17 cellular contexts compared by ENCODE assay signal in the genomic region with DNA sequence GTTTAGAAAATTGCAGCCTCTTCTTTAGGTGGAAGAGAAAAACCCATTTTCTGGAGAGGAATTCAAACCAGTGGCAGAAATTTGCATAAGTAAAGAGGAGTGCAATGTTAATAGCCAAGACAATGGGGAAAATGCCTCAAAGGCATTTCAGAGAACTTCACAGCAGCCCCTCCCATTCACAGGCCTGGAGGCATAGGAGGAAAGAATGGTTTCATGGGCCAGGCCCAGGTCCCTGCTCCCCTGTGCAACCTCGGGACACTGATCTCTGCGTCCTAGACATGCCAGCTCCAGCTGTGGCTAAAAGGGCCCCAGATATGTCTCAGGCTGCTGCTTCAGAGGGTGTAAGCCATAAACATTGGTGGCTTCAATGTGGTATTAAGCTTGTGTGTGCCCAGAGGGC.
A peak's percentile ranks its signal among the peaks of the same experiment; 100 is the strongest.
DNase-seq lines count a peak whose midpoint lies in the region; ATAC-seq, FAIRE-seq and TF ChIP-seq lines count a peak whose summit lies in the region.
"Had no signal": no experiment of that assay in that cellular context is flagged by ENCODE, and none has a peak within 500 bp of the region (broad histone marks: within the 10 kb centered on the region; RNA-seq: fewer than 3 reads in every experiment).

No MANE protein-coding gene starts in this region.

- H3K4me3 ChIP-seq in A549 (no peak overlapping the region), GM23338 (no peak overlapping the region), K562 (no peak overlapping the region), neuronal stem cell (ENCODE audit: low read length in 2 of 2) (no peak overlapping the region), MG63 (no peak overlapping the region)
- H3K4me3 ChIP-seq: BLaER1 treated with 17β-estradiol and CSF1 and Interleukin-3, amounts not matched to agents 10 nM and 100 nM had no signal

- H3K27ac ChIP-seq in A549 (no peak overlapping the region), GM23338 (ENCODE audit: low read depth) (no peak overlapping the region), K562 (ENCODE audit: extremely low read depth, low read depth, low read length) (no peak overlapping the region), neuronal stem cell (replicated peaks; ENCODE audit: low read length) (no peak overlapping the region)
- H3K27ac ChIP-seq: BLaER1 treated with 17β-estradiol and CSF1 and Interleukin-3, amounts not matched to agents 10 nM and 100 nM had no signal

- CTCF ChIA-PET in A549 (lab: Yijun Ruan, JAX) (no interaction called here), K562 (lab: Yijun Ruan, JAX; ENCODE audit: low intra/inter-chr PET ratio) (no interaction called here)

- peaks cover 41% of the 10 kb centered on the region for H3K36me3 Mint-ChIP-seq in GM23338 (ENCODE audit: low read depth)
- peaks cover 7% of the 10 kb centered on the region for H3K36me3 Mint-ChIP-seq in stimulated activated memory B cell treated with anti-CD40 and anti-IgM and Interleukin-4, amounts not matched to agents 10 μg/mL and 1 μg/mL and 100 μg/mL, for 72 hours
- H3K36me3 Mint-ChIP-seq: CD8-positive, alpha-beta T cell had no signal

- no peak overlapping the region for H3K4me2 ChIP-seq in A549
- no peak overlapping the region for H3K4me2 ChIP-seq in GM23338
- no peak overlapping the region for H3K4me2 ChIP-seq in K562 (ENCODE audit: insufficient read depth, low read length)
- no peak overlapping the region for H3K4me2 ChIP-seq in neuronal stem cell (ENCODE audit: insufficient read depth, low read length, poor library complexity, severe bottlenecking)
- H3K4me2 ChIP-seq: BLaER1 treated with 17β-estradiol and CSF1 and Interleukin-3, amounts not matched to agents 10 nM and 100 nM had no signal

- H3K79me1 ChIP-seq in neuronal stem cell (ENCODE audit: low read depth, low read length): no peaks in the 10 kb centered on the region

- TF ChIP-seq CTCF in A549 (IDR thresholded peaks at IDR 0.05) (no peak), GM23338 (conservative IDR thresholded peaks at IDR 0.05; ENCODE audit: low read depth in 2 of 2) (no peak), K562 (IDR thresholded peaks at IDR 0.05 in 2 of 3, conservative IDR thresholded peaks at IDR 0.05 in 1 of 3; ENCODE audit: insufficient read depth in 2 of 3, low read depth in 1 of 3, low read length in 3 of 3) (no peak)

- no peak overlapping the region for H3K14ac ChIP-seq in neuronal stem cell (ENCODE audit: low read length)

- H3K4me3 Mint-ChIP-seq in GM23338: no peak overlapping the region
- H3K4me3 Mint-ChIP-seq in stimulated activated memory B cell treated with anti-CD40 and anti-IgM and Interleukin-4, amounts not matched to agents 10 μg/mL and 1 μg/mL and 100 μg/mL, for 72 hours: no peak overlapping the region
- H3K4me3 Mint-ChIP-seq: B cell; CD8-positive, alpha-beta T cell; H9 had no signal

- no peaks in the 10 kb centered on the region for H3K9me1 ChIP-seq in K562 (ENCODE audit: control insufficient read depth, insufficient read depth, low read length)

- no peak for ATAC-seq in A549
- ATAC-seq in GM23338: no peak
- no peak for ATAC-seq in K562
- no peak for ATAC-seq in GM21619 (IDR thresholded peaks at IDR 0.05; ENCODE audit: unreplicated experiment)
- ATAC-seq in stimulated activated memory B cell treated with anti-CD40 and anti-IgM and Interleukin-4, amounts not matched to agents 10 μg/mL and 1 μg/mL and 100 μg/mL, for 72 hours: no peak
- ATAC-seq: CD8-positive, alpha-beta T cell had no signal

- H3K4me1 ChIP-seq in A549 (no peaks in the 10 kb centered on the region), GM23338 (ENCODE audit: insufficient read depth) (no peaks in the 10 kb centered on the region), K562 (replicated peaks in 1 of 2; ENCODE audit: control insufficient read depth in 2 of 2, insufficient read depth in 2 of 2, low read length in 2 of 2) (no peaks in the 10 kb centered on the region), neuronal stem cell (ENCODE audit: control insufficient read depth in 2 of 2, insufficient read depth in 1 of 2, low read depth in 1 of 2, low read length in 2 of 2) (peaks cover 7 to 15% of the 10 kb centered on the region in 2 donors)
- H3K4me1 ChIP-seq: BLaER1 treated with 17β-estradiol and CSF1 and Interleukin-3, amounts not matched to agents 10 nM and 100 nM had no signal

- TF ChIP-seq EP300 in A549 (IDR thresholded peaks at IDR 0.05): no peak
- no peak for TF ChIP-seq EP300 in K562 (IDR thresholded peaks at IDR 0.05; ENCODE audit: low read length)

- H3K4me1 Mint-ChIP-seq in GM23338: no peaks in the 10 kb centered on the region
- no peaks in the 10 kb centered on the region for H3K4me1 Mint-ChIP-seq in stimulated activated memory B cell treated with anti-CD40 and anti-IgM and Interleukin-4, amounts not matched to agents 10 μg/mL and 1 μg/mL and 100 μg/mL, for 72 hours
- H3K4me1 Mint-ChIP-seq: B cell had no signal

- WGBS in A549 (ENCODE audit: missing lambda C conversion rate): no CpG with 5 or more reads among the region's 2 CpGs
- WGBS in K562 (ENCODE audit: insufficient coverage, low coverage, missing lambda C conversion rate): 0% methylated on average over 2 of the region's 2 CpGs
- no CpG with 5 or more reads among the region's 2 CpGs for WGBS in neuronal stem cell (ENCODE audit: extremely low coverage in 2 of 2, insufficient read length in 2 of 2, insufficient replicate concordance in 1 of 2), 2 donors

- H2BK120ac ChIP-seq in neuronal stem cell (ENCODE audit: low read depth, low read length): no peak overlapping the region

- peaks cover 7% of the 10 kb centered on the region; the same call in 1 of the 2 replicates for H3K9me2 ChIP-seq in GM23338 (ENCODE audit: insufficient read depth)

- no peak overlapping the region for H2BK12ac ChIP-seq in neuronal stem cell (ENCODE audit: low read length)

- in situ Hi-C loops in K562 (cut with MboI): no loop called here

- no peaks in the 10 kb centered on the region for H3K27me3 ChIP-seq in GM23338 (ENCODE audit: insufficient read depth)
- no peaks in the 10 kb centered on the region for H3K27me3 ChIP-seq in K562 (ENCODE audit: control insufficient read depth in 2 of 2, insufficient read depth in 2 of 2, low read length in 2 of 2)
- no peaks in the 10 kb centered on the region for H3K27me3 ChIP-seq in neuronal stem cell (ENCODE audit: control insufficient read depth in 3 of 3, insufficient read depth in 3 of 3, low read depth in 1 of 3, low read length in 3 of 3)
- no peaks in the 10 kb centered on the region for H3K27me3 ChIP-seq in MG63
- H3K27me3 ChIP-seq: BLaER1 treated with 17β-estradiol and CSF1 and Interleukin-3, amounts not matched to agents 10 nM and 100 nM had no signal

- no peak overlapping the region for H4K8ac ChIP-seq in neuronal stem cell (ENCODE audit: low read depth, low read length)

- H3K27me3 Mint-ChIP-seq in GM23338 (ENCODE audit: insufficient read depth, low read depth, poor library complexity): peaks cover 4% of the 10 kb centered on the region
- H3K27me3 Mint-ChIP-seq in stimulated activated memory B cell treated with anti-CD40 and anti-IgM and Interleukin-4, amounts not matched to agents 10 μg/mL and 1 μg/mL and 100 μg/mL, for 72 hours: no peaks in the 10 kb centered on the region
- H3K27me3 Mint-ChIP-seq: B cell had no signal

- H3K36me3 ChIP-seq in GM23338 (ENCODE audit: insufficient read depth) (peaks cover 10% of the 10 kb centered on the region), K562 (ENCODE audit: control insufficient read depth, insufficient read depth, low read length) (no peaks in the 10 kb centered on the region), neuronal stem cell (replicated peaks in 1 of 2; ENCODE audit: control insufficient read depth in 2 of 2, insufficient read depth in 2 of 2, low read length in 2 of 2) (no peaks in the 10 kb centered on the region), MG63 (no peaks in the 10 kb centered on the region)
- H3K36me3 ChIP-seq: BLaER1 treated with 17β-estradiol and CSF1 and Interleukin-3, amounts not matched to agents 10 nM and 100 nM had no signal

- H4K20me1 ChIP-seq in GM23338 (replicated peaks; ENCODE audit: insufficient read depth) (no peaks in the 10 kb centered on the region), K562 (replicated peaks; ENCODE audit: control insufficient read depth, insufficient read depth, low read length) (no peaks in the 10 kb centered on the region)
- H4K20me1 ChIP-seq: BLaER1 treated with 17β-estradiol and CSF1 and Interleukin-3, amounts not matched to agents 10 nM and 100 nM had no signal

- H3K79me2 ChIP-seq in GM23338 (replicated peaks; ENCODE audit: insufficient read depth): no peaks in the 10 kb centered on the region
- H3K79me2 ChIP-seq in K562 (ENCODE audit: control insufficient read depth, insufficient read depth, low read length): no peaks in the 10 kb centered on the region

- H3K9me3 ChIP-seq in A549 (no peaks in the 10 kb centered on the region), K562 (replicated peaks; ENCODE audit: control insufficient read depth, insufficient read depth, low read depth, low read length) (no peaks in the 10 kb centered on the region; the same call in 1 of the 2 replicates), neuronal stem cell (replicated peaks in 1 of 2; ENCODE audit: control insufficient read depth in 2 of 2, insufficient read depth in 1 of 2, low read depth in 1 of 2, low read length in 2 of 2) (peaks cover 5 to 41% of the 10 kb centered on the region in 2 donors), MG63 (no peaks in the 10 kb centered on the region)

- FAIRE-seq in A549 (lab: Jason Lieb, UNC) (no peak), K562 (lab: Jason Lieb, UNC) (no peak)
- FAIRE-seq: H1 had no signal

- H2BK5ac ChIP-seq in neuronal stem cell (ENCODE audit: low read length): no peak overlapping the region

- peaks cover 44% of the 10 kb centered on the region for H3K9me3 Mint-ChIP-seq in GM23338
- H3K9me3 Mint-ChIP-seq in stimulated activated memory B cell treated with anti-CD40 and anti-IgM and Interleukin-4, amounts not matched to agents 10 μg/mL and 1 μg/mL and 100 μg/mL, for 72 hours: peaks cover 14% of the 10 kb centered on the region

- no TSS peak for BruUV-seq in K562 (replicated peaks; lab: Mats Ljungman, UMichigan)

- TF ChIP-seq POLR2A in A549 (IDR thresholded peaks at IDR 0.05; ENCODE audit: low read length) (no peak), K562 (conservative IDR thresholded peaks at IDR 0.05) (no peak)

- H2AK5ac ChIP-seq in neuronal stem cell (ENCODE audit: low read depth, low read length): peak overlapping the region; percentile 1

- no peak for DNase-seq in A549 (ENCODE audit: low read depth in 1 of 2, low spot score in 1 of 2)
- DNase-seq in GM23338 (ENCODE audit: low spot score): peak; percentile 11
- DNase-seq in K562 (ENCODE audit: extremely low read depth in 1 of 4, low spot score in 3 of 4): peak in 1 of 4 experiments; percentile 5
- DNase-seq in neuronal stem cell (ENCODE audit: low spot score): no peak
- DNase-seq in MG63: no peak
- DNase-seq: 8988T; CD8-positive, alpha-beta T cell; DMS 273 treated with DMSO at 0.1 percent for 48 hours; DMS53; GF-D8; H9; KG1 had no signal

- POLR2A ChIA-PET in A549 (lab: Yijun Ruan, JAX): no interaction called here
- POLR2A ChIA-PET in K562 (lab: Yijun Ruan, JAX): no interaction called here

- H3K27ac Mint-ChIP-seq in GM23338: no peak overlapping the region
- no peak overlapping the region for H3K27ac Mint-ChIP-seq in stimulated activated memory B cell treated with anti-CD40 and anti-IgM and Interleukin-4, amounts not matched to agents 10 μg/mL and 1 μg/mL and 100 μg/mL, for 72 hours
- H3K27ac Mint-ChIP-seq: B cell; CD8-positive, alpha-beta T cell; H9 had no signal

- no peak overlapping the region for H4K91ac ChIP-seq in neuronal stem cell (ENCODE audit: low read depth, low read length, poor library complexity)

- intact Hi-C loops in K562 (cut with micrococcal nuclease): no loop called here

- no peak overlapping the region for H3K4ac ChIP-seq in neuronal stem cell (ENCODE audit: low read length)

- H3K9ac ChIP-seq in K562 (ENCODE audit: insufficient read depth in 1 of 2, low read depth in 2 of 2, low read length in 2 of 2): no peak overlapping the region
- H3K9ac ChIP-seq in neuronal stem cell (ENCODE audit: low read depth, low read length, poor library complexity): no peak overlapping the region
- H3K9ac ChIP-seq: BLaER1 treated with 17β-estradiol and CSF1 and Interleukin-3, amounts not matched to agents 10 nM and 100 nM had no signal

- no peak overlapping the region for H3K18ac ChIP-seq in neuronal stem cell (ENCODE audit: low read length)

- no peak overlapping the region for H3K23ac ChIP-seq in neuronal stem cell (ENCODE audit: low read depth, low read length, poor library complexity)

- H2AFZ ChIP-seq in GM23338 (no peak overlapping the region), K562 (ENCODE audit: low read depth, low read length) (no peak overlapping the region), neuronal stem cell (ENCODE audit: low read length) (no peak overlapping the region)

- TF ChIP-seq RAD21 in A549 (conservative IDR thresholded peaks at IDR 0.05 in 1 of 2, IDR thresholded peaks at IDR 0.05 in 1 of 2) (no peak), K562 (CRISPR knock-in tag; conservative IDR thresholded peaks at IDR 0.05 in 1 of 2, IDR thresholded peaks at IDR 0.05 in 1 of 2) (no peak)

- no peak overlapping the region for H2BK15ac ChIP-seq in neuronal stem cell (ENCODE audit: low read length)

- no peaks in the 10 kb centered on the region for H3F3A ChIP-seq in GM23338 (replicated peaks; ENCODE audit: low read depth)

Comparison
In these comparisons a context has a peak if more than half of its experiments do, and no peak if none do; other contexts are left out.
1. Of the 35 proteins assayed by ChIP-seq in both K562 and A549: peak only in K562: none; only in A549: none; in both: ZFP36; in neither: 34.